In genomic region chr10:101778781-101779543, GRCh38 we compare ENCODE assay signal across 9 cellular contexts. TPM values are rescaled to one million over a fixed set of nuclear protein-coding genes. Genes with fewer than 3 reads are reported as not detected.
DNase-seq lines count a peak whose midpoint lies in the region; ATAC-seq and TF ChIP-seq lines count a peak whose summit lies in the region.
"Had no signal": no experiment of that assay in that cellular context is flagged by ENCODE, and none has a peak within 500 bp of the region (broad histone marks: within the 10 kb centered on the region; RNA-seq: fewer than 3 reads in every experiment).

No MANE protein-coding gene starts in this region.

- peaks cover 15% of the 10 kb centered on the region for H3K27me3 ChIP-seq in ascending aorta

- intact Hi-C loops in ascending aorta (cut with DNase I): no loop called here

- peaks cover 29 to 36% of the 10 kb centered on the region in 2 donors for H3K4me1 ChIP-seq in ascending aorta

- H3K9me3 ChIP-seq in ascending aorta: no peaks in the 10 kb centered on the region

- no peak for ATAC-seq in stimulated activated naive CD8-positive, alpha-beta T cell treated with anti-CD3 and anti-CD28 coated beads, Interleukin-15, Interleukin-2, amounts not matched to agents 100 U/mL and 50 U/mL, for 24 hours
- ATAC-seq in HG03342 (IDR thresholded peaks at IDR 0.05; ENCODE audit: unreplicated experiment): no peak

- no peak for TF ChIP-seq CTCF in ascending aorta (IDR thresholded peaks at IDR 0.05)

- peak overlapping the region; percentile 50 to 61 for H3K4me3 ChIP-seq in ascending aorta

- no peaks in the 10 kb centered on the region for H3K36me3 ChIP-seq in ascending aorta

- peak; percentile 26 to 37 for DNase-seq in activated CD4-positive, alpha-beta T cell treated with anti-CD3 and anti-CD28 coated beads, Interleukin-2, amount 50 U/mL, for 48 hours
- no peak for DNase-seq in activated CD4-positive, alpha-beta T cell treated with anti-CD3 and anti-CD28 coated beads, Interleukin-2, amount 50 U/mL, for 1 hour
- DNase-seq in ascending aorta (ENCODE audit: low spot score in 2 of 2): peak in 1 of 2 donors; percentile 68
- DNase-seq in iPS-NIHi7 (ENCODE audit: extremely low spot score): peak; percentile 71
- DNase-seq in stimulated activated naive CD8-positive, alpha-beta T cell treated with anti-CD3 and anti-CD28 coated beads, Interleukin-15, Interleukin-2, amounts not matched to agents 100 U/mL and 50 U/mL, for 24 hours: peak; percentile 40
- no peak for DNase-seq in NCI-H1048 (lab: John Stamatoyannopoulos, UW)
- no peak for DNase-seq in pons (ENCODE audit: low spot score)
- DNase-seq: DND-41 had no signal

- no peak overlapping the region for H3K27ac ChIP-seq in ascending aorta

RNA-seq across cellular contexts. Expression of gene FGF8, which starts 3.0 kb away (rescaled TPM):
- not detected for total RNA-seq in ascending aorta

RNA-seq across cellular contexts. Expression of gene NPM3, which starts 4.3 kb away (rescaled TPM):
- 28.7 TPM for total RNA-seq in ascending aorta

RNA-seq across cellular contexts. Expression of gene OGA, which starts 39.3 kb away (rescaled TPM):
- total RNA-seq in ascending aorta: 66.8 TPM

Comparison
In these comparisons a context has a peak if more than half of its experiments do, and no peak if none do; other contexts are left out.
1. DNase-seq: peak in activated CD4-positive, alpha-beta T cell treated with anti-CD3 and anti-CD28 coated beads, Interleukin-2, amount 50 U/mL, for 48 hours (2 of 2), iPS-NIHi7 (single experiment) and stimulated activated naive CD8-positive, alpha-beta T cell treated with anti-CD3 and anti-CD28 coated beads, Interleukin-15, Interleukin-2, amounts not matched to agents 100 U/mL and 50 U/mL, for 24 hours (single experiment); none in activated CD4-positive, alpha-beta T cell treated with anti-CD3 and anti-CD28 coated beads, Interleukin-2, amount 50 U/mL, for 1 hour (single experiment), NCI-H1048 (single experiment) and pons (single experiment).